In genomic region chr16:17468611-17469010, GRCh38 we compare ENCODE assay signal across 9 cellular contexts. TPM values are rescaled to one million over a fixed set of nuclear protein-coding genes. Genes with fewer than 3 reads are reported as not detected.
A peak's percentile ranks its signal among the peaks of the same experiment; 100 is the strongest.
DNase-seq lines count a peak whose midpoint lies in the region; ATAC-seq and TF ChIP-seq lines count a peak whose summit lies in the region.
"Had no signal": no experiment of that assay in that cellular context is flagged by ENCODE, and none has a peak within 500 bp of the region (broad histone marks: within the 10 kb centered on the region; RNA-seq: fewer than 3 reads in every experiment).

No MANE protein-coding gene starts in this region.

- no peak for DNase-seq in HFF-Myc (ENCODE audit: extremely low read depth, low read depth)
- DNase-seq in chondrocyte (ENCODE audit: low spot score), result no peak
- DNase-seq in natural killer cell treated with Interleukin-12 subunit alpha and Interleukin-12 subunit beta and Interleukin-15 and Interleukin-18, amount 100 ng/mL, for 72 hours (ENCODE audit: low spot score), result no peak
- DNase-seq in NOMO-1 (lab: John Stamatoyannopoulos, UW; ENCODE audit: unreplicated experiment in 2 of 2), result no peak
- DNase-seq in effector CD4-positive, alpha-beta T cell, result no peak
- no peak for DNase-seq in EL
- DNase-seq: PC-3 had no signal

- peaks cover 57% of the 10 kb centered on the region for H3K79me2 ChIP-seq in ACC112 (ENCODE audit: control insufficient read depth, insufficient read depth, low read length, unreplicated experiment)

- peak overlapping the region; percentile 77 for H3K4me3 ChIP-seq in ACC112 (ENCODE audit: low read depth, low read length)
- H3K4me3 ChIP-seq in HFF-Myc (replicated peaks; ENCODE audit: low read depth, low read length), result peak overlapping the region; percentile 60

- no peaks in the 10 kb centered on the region for H3K36me3 Mint-ChIP-seq in chondrocyte (ENCODE audit: low read depth)
- H3K36me3 Mint-ChIP-seq in natural killer cell treated with Interleukin-12 subunit alpha and Interleukin-12 subunit beta and Interleukin-15 and Interleukin-18, amount 100 ng/mL, for 72 hours, result peaks cover 11% of the 10 kb centered on the region

- no peaks in the 10 kb centered on the region for H3K36me3 ChIP-seq in ACC112 (ENCODE audit: insufficient read depth, low read length)

- H3K4me3 Mint-ChIP-seq in chondrocyte (ENCODE audit: unreplicated experiment), result peak overlapping the region; percentile 84
- H3K4me3 Mint-ChIP-seq in natural killer cell treated with Interleukin-12 subunit alpha and Interleukin-12 subunit beta and Interleukin-15 and Interleukin-18, amount 100 ng/mL, for 72 hours, result peak overlapping the region; percentile 93

- no peak for ATAC-seq in natural killer cell treated with Interleukin-12 subunit alpha and Interleukin-12 subunit beta and Interleukin-15 and Interleukin-18, amount 100 ng/mL, for 72 hours
- ATAC-seq in HG03565 (IDR thresholded peaks at IDR 0.05; ENCODE audit: unreplicated experiment), result no peak
- ATAC-seq: PC-3 had no signal

- H3K4me1 ChIP-seq in ACC112 (ENCODE audit: control insufficient read depth, insufficient read depth, low read length, unreplicated experiment), result peaks cover 30% of the 10 kb centered on the region

- TF ChIP-seq CTCF in HFF-Myc (IDR thresholded peaks at IDR 0.05; ENCODE audit: low read depth, low read length, missing control alignments) (no peak), chondrocyte (IDR thresholded peaks at IDR 0.05) (no peak)

- no peaks in the 10 kb centered on the region for H3K27me3 ChIP-seq in ACC112 (ENCODE audit: insufficient read depth, low read length)

- peak overlapping the region; percentile 19; the same call in 1 of the 2 replicates for H3K27ac ChIP-seq in ACC112 (ENCODE audit: low read depth, low read length)

- H3K27ac Mint-ChIP-seq in chondrocyte (ENCODE audit: unreplicated experiment), result peak overlapping the region; percentile 46
- peak overlapping the region in 1 of 2 donors; percentile 71 for H3K27ac Mint-ChIP-seq in natural killer cell treated with Interleukin-12 subunit alpha and Interleukin-12 subunit beta and Interleukin-15 and Interleukin-18, amount 100 ng/mL, for 72 hours

- H3K27me3 Mint-ChIP-seq in chondrocyte (ENCODE audit: low read depth), result peaks cover 4% of the 10 kb centered on the region
- no peaks in the 10 kb centered on the region for H3K27me3 Mint-ChIP-seq in natural killer cell treated with Interleukin-12 subunit alpha and Interleukin-12 subunit beta and Interleukin-15 and Interleukin-18, amount 100 ng/mL, for 72 hours

- no peaks in the 10 kb centered on the region for H3K9me3 Mint-ChIP-seq in chondrocyte (ENCODE audit: low read depth)
- H3K9me3 Mint-ChIP-seq in natural killer cell treated with Interleukin-12 subunit alpha and Interleukin-12 subunit beta and Interleukin-15 and Interleukin-18, amount 100 ng/mL, for 72 hours, result no peaks in the 10 kb centered on the region

- H2AFZ ChIP-seq in ACC112 (ENCODE audit: low read length, unreplicated experiment), result no peak overlapping the region

- peaks cover 52% of the 10 kb centered on the region for H3K4me1 Mint-ChIP-seq in chondrocyte (ENCODE audit: low read depth)
- peaks cover 52 to 53% of the 10 kb centered on the region in 2 donors for H3K4me1 Mint-ChIP-seq in natural killer cell treated with Interleukin-12 subunit alpha and Interleukin-12 subunit beta and Interleukin-15 and Interleukin-18, amount 100 ng/mL, for 72 hours (ENCODE audit: low read depth in 2 of 2)

RNA-seq across cellular contexts. Expression of gene XYLT1, which starts 2.1 kb away (rescaled TPM):
- total RNA-seq in chondrocyte, result 17.6 to 20.4 TPM (median 18.7 TPM) in 3 replicates
- total RNA-seq in natural killer cell treated with Interleukin-12 subunit alpha and Interleukin-12 subunit beta and Interleukin-15 and Interleukin-18, amount 100 ng/mL, for 72 hours, result 10 to 100 TPM; 26.4 to 41.9 TPM
- total RNA-seq: PC-3 had no signal
